Comparison of ENCODE assay signal across 14 cellular contexts in genomic region chr1:6871300-6871972, GRCh38.
"Had no signal": no experiment of that assay in that cellular context is flagged by ENCODE, and none has a peak within 500 bp of the region (broad histone marks: within the 10 kb centered on the region; RNA-seq: fewer than 3 reads in every experiment).

No MANE protein-coding gene starts in this region.

- H3K4me3 ChIP-seq: ascending aorta had no signal

- H3K27ac Mint-ChIP-seq: effector memory CD8-positive, alpha-beta T cell; stimulated activated naive B cell treated with anti-CD40 and anti-IgM and Interleukin-4, amounts not matched to agents 10 μg/mL and 1 μg/mL and 100 μg/mL, for 72 hours had no signal

- ATAC-seq: activated CD4-positive, CD25-positive, alpha-beta regulatory T cell treated with anti-CD3 and anti-CD28 coated beads, Interleukin-2, amount 50 U/mL, for 24 hours; activated T-cell treated with anti-CD3 and anti-CD28 coated beads, Interleukin-2, amount 50 U/mL, for 4 hours; effector memory CD8-positive, alpha-beta T cell; naive thymus-derived CD8-positive, alpha-beta T cell; stimulated activated naive B cell treated with anti-CD40 and anti-IgM and Interleukin-4, amounts not matched to agents 10 μg/mL and 1 μg/mL and 100 μg/mL, for 72 hours had no signal

- H3K4me3 Mint-ChIP-seq: activated T-cell treated with anti-CD3 and anti-CD28 coated beads, Interleukin-2, amount 50 U/mL, for 4 hours; effector memory CD8-positive, alpha-beta T cell; naive thymus-derived CD8-positive, alpha-beta T cell; stimulated activated naive B cell treated with anti-CD40 and anti-IgM and Interleukin-4, amounts not matched to agents 10 μg/mL and 1 μg/mL and 100 μg/mL, for 72 hours had no signal

- H3K9me3 Mint-ChIP-seq: activated T-cell treated with anti-CD3 and anti-CD28 coated beads, Interleukin-2, amount 50 U/mL, for 4 hours; effector memory CD8-positive, alpha-beta T cell; naive thymus-derived CD8-positive, alpha-beta T cell; stimulated activated naive B cell treated with anti-CD40 and anti-IgM and Interleukin-4, amounts not matched to agents 10 μg/mL and 1 μg/mL and 100 μg/mL, for 72 hours had no signal

- H3K9me3 ChIP-seq: ascending aorta had no signal

- DNase-seq: activated CD4-positive, alpha-beta T cell treated with anti-CD3 and anti-CD28 coated beads, Interleukin-2, amount 50 U/mL, for 1 hour; activated CD8-positive, alpha-beta memory T cell treated with anti-CD3 and anti-CD28 coated beads, Interleukin-2, amount 50 U/mL, for 4 hours; activated effector memory CD4-positive, alpha-beta T cell treated with Interleukin-2 at 50 U/mL for 16 hours; activated naive CD4-positive, alpha-beta T cell treated with anti-CD3 and anti-CD28 coated beads, Interleukin-2, amount 50 U/mL, for 16 hours; activated T-cell treated with anti-CD3 and anti-CD28 coated beads, Interleukin-2, amount 50 U/mL, for 4 hours; dermis blood vessel endothelial cell; effector memory CD8-positive, alpha-beta T cell; mesendoderm; naive thymus-derived CD8-positive, alpha-beta T cell; posterior cingulate gyrus; stimulated activated naive B cell treated with anti-CD40 and anti-IgM and Interleukin-4, amounts not matched to agents 10 μg/mL and 1 μg/mL and 100 μg/mL, for 72 hours had no signal

- H3K27me3 ChIP-seq: ascending aorta had no signal

- FAIRE-seq: bronchial epithelial cell had no signal

- H3K27ac ChIP-seq: ascending aorta had no signal

- H3K27me3 Mint-ChIP-seq: effector memory CD8-positive, alpha-beta T cell; naive thymus-derived CD8-positive, alpha-beta T cell; stimulated activated naive B cell treated with anti-CD40 and anti-IgM and Interleukin-4, amounts not matched to agents 10 μg/mL and 1 μg/mL and 100 μg/mL, for 72 hours had no signal
